23 cellular contexts compared by ENCODE assay signal in the genomic region with DNA sequence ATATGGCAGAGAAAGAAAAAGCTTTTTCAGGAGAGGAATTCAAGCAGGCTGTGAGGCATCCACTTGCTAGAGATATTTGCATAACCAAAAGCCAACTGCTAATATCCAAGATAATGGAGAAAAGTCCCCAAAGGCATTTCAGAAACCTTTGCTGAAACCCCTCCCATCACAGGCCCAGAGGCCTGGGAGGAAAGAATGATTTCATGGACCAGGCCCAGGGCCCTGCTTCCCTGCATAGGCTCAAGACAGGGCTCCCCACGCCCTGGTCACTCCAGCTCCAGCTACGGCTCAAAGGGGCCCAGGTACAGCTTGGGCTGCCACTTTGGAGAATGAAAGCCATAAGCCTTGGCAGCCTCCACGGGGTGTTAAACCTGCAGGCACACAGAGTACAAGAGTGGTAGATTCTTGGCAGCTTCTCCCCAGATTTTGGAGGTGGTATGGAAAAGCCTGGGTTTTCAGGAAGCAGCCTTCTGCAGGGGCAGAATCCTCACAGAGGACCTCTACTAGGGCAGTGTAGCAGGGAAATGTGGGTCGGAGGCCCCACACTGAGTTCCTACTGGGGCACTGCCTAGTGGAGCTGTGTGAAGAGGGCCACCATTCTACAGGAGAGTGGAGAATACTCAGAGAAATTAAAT.
"Had no signal": no experiment of that assay in that cellular context is flagged by ENCODE, and none has a peak within 500 bp of the region (broad histone marks: within the 10 kb centered on the region; RNA-seq: fewer than 3 reads in every experiment).

No MANE protein-coding gene starts in this region.

- H3K4me2 ChIP-seq: KMS-11 had no signal

- H3K27ac ChIP-seq: KMS-11, SJSA1, SK-N-MC had no signal

- DNase-seq: IMR-90, Kasumi-1, MM.1S, NCI-H1092 treated with DMSO at 0.1 percent for 48 hours, NCI-H1436, NCI-H187, NCI-H2029, NCI-H2081 treated with DMSO at 0.1 percent for 48 hours, NCI-H2171, NCI-H226, NCI-H446, NCI-H510A, NCI-H524 treated with DMSO at 0.1 percent for 48 hours, NCI-H69, NCI-H774, Right ventricle myocardium superior, RPMI8226, SIG-M5 had no signal

- H3K4me3 ChIP-seq: SJSA1, SK-N-MC had no signal

- H3K36me3 ChIP-seq: SJSA1 had no signal

- ATAC-seq: HepG2 had no signal

- H3K9ac ChIP-seq: KMS-11 had no signal

- H3K27me3 ChIP-seq: SJSA1 had no signal

- FAIRE-seq: HepG2, RCC 7860 had no signal
